1 cellular context compared by ENCODE assay signal in genomic region chr13:74794147-74794546, GRCh38.
TF ChIP-seq lines count a peak whose summit lies in the region.

No MANE protein-coding gene starts in this region.

TF ChIP-seq in WTC11, 78 proteins besides CTCF, POLR2A, EP300 and RAD21 (continued from another document):
- TF ChIP-seq ZSCAN18 (CRISPR knock-in tag; IDR thresholded peaks at IDR 0.05) (no peak), CREM (CRISPR knock-in tag; IDR thresholded peaks at IDR 0.05) (no peak)
